ENCODE assay signal across 1 cellular context in the genomic region with DNA sequence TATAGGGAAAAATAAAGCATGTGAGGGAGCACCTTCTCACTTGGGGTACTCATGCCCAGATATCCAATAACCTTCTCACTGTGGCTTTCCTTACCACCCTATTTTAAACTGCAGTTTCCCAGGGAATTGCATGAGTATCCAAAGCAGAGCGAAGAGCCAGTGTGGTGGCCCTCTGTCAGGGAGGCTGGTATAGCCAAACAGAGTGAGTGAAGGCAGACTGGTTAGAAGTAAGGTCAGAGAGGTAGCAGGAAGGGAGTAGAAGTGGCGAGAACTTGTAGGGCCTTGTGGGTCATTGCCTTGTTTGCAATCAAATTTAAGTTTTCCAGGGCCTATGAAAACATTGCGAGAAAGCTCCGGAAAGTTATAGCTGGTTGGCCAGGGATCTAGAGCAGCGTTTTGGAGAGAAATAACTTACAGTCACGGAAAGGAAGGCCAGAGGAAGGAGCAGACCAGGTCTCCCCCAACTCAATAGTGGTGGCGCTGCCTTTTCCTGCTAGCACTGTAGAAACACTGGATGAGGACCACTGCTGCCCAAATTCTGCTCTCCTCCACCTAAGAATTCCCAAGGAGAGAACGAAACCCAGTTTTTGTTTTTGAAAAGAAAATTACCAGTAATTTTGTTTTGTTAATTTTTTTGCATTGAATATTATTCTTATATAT.
TF ChIP-seq lines count a peak whose summit lies in the region.

No MANE protein-coding gene starts in this region.

TF ChIP-seq in GM23338, 12 proteins besides CTCF, POLR2A, EP300 and RAD21 (continued from another document):
- TF ChIP-seq, protein P1, sequence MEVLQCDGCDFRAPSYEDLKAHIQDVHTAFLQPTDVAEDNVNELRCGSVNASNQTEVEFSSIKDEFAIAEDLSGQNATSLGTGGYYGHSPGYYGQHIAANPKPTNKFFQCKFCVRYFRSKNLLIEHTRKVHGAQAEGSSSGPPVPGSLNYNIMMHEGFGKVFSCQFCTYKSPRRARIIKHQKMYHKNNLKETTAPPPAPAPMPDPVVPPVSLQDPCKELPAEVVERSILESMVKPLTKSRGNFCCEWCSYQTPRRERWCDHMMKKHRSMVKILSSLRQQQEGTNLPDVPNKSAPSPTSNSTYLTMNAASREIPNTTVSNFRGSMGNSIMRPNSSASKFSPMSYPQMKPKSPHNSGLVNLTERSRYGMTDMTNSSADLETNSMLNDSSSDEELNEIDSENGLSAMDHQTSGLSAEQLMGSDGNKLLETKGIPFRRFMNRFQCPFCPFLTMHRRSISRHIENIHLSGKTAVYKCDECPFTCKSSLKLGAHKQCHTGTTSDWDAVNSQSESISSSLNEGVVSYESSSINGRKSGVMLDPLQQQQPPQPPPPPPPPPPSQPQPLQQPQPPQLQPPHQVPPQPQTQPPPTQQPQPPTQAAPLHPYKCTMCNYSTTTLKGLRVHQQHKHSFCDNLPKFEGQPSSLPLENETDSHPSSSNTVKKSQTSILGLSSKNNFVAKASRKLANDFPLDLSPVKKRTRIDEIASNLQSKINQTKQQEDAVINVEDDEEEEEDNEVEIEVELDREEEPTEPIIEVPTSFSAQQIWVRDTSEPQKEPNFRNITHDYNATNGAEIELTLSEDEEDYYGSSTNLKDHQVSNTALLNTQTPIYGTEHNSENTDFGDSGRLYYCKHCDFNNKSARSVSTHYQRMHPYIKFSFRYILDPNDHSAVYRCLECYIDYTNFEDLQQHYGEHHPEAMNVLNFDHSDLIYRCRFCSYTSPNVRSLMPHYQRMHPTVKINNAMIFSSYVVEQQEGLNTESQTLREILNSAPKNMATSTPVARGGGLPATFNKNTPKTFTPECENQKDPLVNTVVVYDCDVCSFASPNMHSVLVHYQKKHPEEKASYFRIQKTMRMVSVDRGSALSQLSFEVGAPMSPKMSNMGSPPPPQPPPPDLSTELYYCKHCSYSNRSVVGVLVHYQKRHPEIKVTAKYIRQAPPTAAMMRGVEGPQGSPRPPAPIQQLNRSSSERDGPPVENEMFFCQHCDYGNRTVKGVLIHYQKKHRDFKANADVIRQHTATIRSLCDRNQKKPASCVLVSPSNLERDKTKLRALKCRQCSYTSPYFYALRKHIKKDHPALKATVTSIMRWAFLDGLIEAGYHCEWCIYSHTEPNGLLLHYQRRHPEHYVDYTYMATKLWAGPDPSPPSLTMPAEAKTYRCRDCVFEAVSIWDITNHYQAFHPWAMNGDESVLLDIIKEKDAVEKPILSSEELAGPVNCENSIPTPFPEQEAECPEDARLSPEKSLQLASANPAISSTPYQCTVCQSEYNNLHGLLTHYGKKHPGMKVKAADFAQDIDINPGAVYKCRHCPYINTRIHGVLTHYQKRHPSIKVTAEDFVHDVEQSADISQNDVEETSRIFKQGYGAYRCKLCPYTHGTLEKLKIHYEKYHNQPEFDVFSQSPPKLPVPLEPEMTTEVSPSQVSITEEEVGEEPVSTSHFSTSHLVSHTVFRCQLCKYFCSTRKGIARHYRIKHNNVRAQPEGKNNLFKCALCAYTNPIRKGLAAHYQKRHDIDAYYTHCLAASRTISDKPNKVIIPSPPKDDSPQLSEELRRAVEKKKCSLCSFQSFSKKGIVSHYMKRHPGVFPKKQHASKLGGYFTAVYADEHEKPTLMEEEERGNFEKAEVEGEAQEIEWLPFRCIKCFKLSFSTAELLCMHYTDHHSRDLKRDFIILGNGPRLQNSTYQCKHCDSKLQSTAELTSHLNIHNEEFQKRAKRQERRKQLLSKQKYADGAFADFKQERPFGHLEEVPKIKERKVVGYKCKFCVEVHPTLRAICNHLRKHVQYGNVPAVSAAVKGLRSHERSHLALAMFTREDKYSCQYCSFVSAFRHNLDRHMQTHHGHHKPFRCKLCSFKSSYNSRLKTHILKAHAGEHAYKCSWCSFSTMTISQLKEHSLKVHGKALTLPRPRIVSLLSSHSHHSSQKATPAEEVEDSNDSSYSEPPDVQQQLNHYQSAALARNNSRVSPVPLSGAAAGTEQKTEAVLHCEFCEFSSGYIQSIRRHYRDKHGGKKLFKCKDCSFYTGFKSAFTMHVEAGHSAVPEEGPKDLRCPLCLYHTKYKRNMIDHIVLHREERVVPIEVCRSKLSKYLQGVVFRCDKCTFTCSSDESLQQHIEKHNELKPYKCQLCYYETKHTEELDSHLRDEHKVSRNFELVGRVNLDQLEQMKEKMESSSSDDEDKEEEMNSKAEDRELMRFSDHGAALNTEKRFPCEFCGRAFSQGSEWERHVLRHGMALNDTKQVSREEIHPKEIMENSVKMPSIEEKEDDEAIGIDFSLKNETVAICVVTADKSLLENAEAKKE (CRISPR knock-in tag; IDR thresholded peaks at IDR 0.05): no peak
- TF ChIP-seq EZH2phosphoT487 (IDR thresholded peaks at IDR 0.05; ENCODE audit: unreplicated experiment): no peak
- no peak for TF ChIP-seq JUNB (IDR thresholded peaks at IDR 0.05; ENCODE audit: unreplicated experiment)
- TF ChIP-seq POLR2AphosphoS5 (IDR thresholded peaks at IDR 0.05; ENCODE audit: low read depth): no peak
- no peak for TF ChIP-seq EZH2 (IDR thresholded peaks at IDR 0.05; ENCODE audit: low read depth, unreplicated experiment)
- no peak for TF ChIP-seq NANOG (IDR thresholded peaks at IDR 0.05; ENCODE audit: borderline replicate concordance)
- TF ChIP-seq, protein P2, sequence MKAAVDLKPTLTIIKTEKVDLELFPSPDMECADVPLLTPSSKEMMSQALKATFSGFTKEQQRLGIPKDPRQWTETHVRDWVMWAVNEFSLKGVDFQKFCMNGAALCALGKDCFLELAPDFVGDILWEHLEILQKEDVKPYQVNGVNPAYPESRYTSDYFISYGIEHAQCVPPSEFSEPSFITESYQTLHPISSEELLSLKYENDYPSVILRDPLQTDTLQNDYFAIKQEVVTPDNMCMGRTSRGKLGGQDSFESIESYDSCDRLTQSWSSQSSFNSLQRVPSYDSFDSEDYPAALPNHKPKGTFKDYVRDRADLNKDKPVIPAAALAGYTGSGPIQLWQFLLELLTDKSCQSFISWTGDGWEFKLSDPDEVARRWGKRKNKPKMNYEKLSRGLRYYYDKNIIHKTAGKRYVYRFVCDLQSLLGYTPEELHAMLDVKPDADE (IDR thresholded peaks at IDR 0.05): no peak
- TF ChIP-seq STAT1 (IDR thresholded peaks at IDR 0.05; ENCODE audit: unreplicated experiment): no peak
